In the genomic region with DNA sequence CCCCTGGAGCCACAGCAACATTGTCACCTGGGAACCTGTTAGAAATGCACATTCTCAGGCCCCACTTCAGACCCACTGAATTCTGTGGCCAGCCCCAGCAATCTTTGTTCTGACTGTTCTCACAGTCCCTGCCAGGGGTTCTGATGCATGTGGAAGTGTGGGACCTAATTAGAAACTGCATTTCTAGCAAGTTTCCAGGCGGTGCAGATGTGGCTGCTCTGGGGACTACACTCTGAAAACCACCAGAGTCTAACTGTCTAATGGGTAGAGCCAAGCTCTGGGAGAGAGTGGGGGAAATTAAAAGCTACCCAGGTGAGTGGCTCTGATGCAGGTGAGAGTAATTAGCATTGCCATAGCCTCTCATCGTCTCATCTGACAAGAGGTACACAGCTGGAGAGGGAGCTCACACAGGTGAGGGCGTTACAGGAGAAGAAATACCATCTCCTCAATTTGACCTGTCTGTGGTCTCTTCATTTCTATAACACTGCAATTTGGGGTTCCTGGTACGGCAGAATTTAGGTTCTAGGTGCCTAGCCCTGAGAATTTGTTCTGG, we compare ENCODE assay signal across 20 cellular contexts.
"Had no signal": no experiment of that assay in that cellular context is flagged by ENCODE, and none has a peak within 500 bp of the region (broad histone marks: within the 10 kb centered on the region; RNA-seq: fewer than 3 reads in every experiment).

No MANE protein-coding gene starts in this region.

- H3K4me1 ChIP-seq: colonic mucosa, suprapubic skin, uterus had no signal

- H3K4me3 ChIP-seq: colonic mucosa, lower lobe of right lung, suprapubic skin, transverse colon, uterus had no signal

- H3K4me3 Mint-ChIP-seq: natural killer cell treated with Interleukin-12 subunit alpha and Interleukin-12 subunit beta and Interleukin-15 and Interleukin-18, amount 100 ng/mL, for 72 hours had no signal

- H3K9me3 Mint-ChIP-seq: natural killer cell treated with Interleukin-12 subunit alpha and Interleukin-12 subunit beta and Interleukin-15 and Interleukin-18, amount 100 ng/mL, for 72 hours had no signal

- H3K27me3 ChIP-seq: brain microvascular endothelial cell, colonic mucosa, suprapubic skin, transverse colon, uterus had no signal

- DNase-seq: activated CD4-positive, alpha-beta T cell treated with anti-CD3 and anti-CD28 coated beads, Interleukin-2, amount 50 U/mL, for 1 hour; activated CD8-positive, alpha-beta memory T cell treated with anti-CD3 and anti-CD28 coated beads for 24 hours; activated CD8-positive, alpha-beta memory T cell treated with anti-CD3 and anti-CD28 coated beads, Interleukin-2, amount 50 U/mL, for 48 hours; activated effector memory CD4-positive, alpha-beta T cell treated with anti-CD3 and anti-CD28 coated beads, Interleukin-2, amount 50 U/mL, for 16 hours; activated naive CD4-positive, alpha-beta T cell treated with anti-CD3 and anti-CD28 coated beads, Interleukin-2, amount 50 U/mL, for 16 hours; activated T-cell treated with anti-CD3 and anti-CD28 coated beads, Interleukin-2, amount 50 U/mL, for 48 hours; aorta; brain microvascular endothelial cell; central memory CD4-positive, alpha-beta T cell; colonic mucosa; foreskin melanocyte; hypothalamus; lower lobe of right lung; stimulated activated naive CD8-positive, alpha-beta T cell treated with anti-CD3 and anti-CD28 coated beads, Interleukin-15, Interleukin-2, amounts not matched to agents 100 U/mL and 50 U/mL, for 24 hours; T-helper 9 cell; transverse colon; uterus had no signal

- ATAC-seq: activated CD4-positive, CD25-positive, alpha-beta regulatory T cell treated with anti-CD3 and anti-CD28 coated beads, Interleukin-2, amount 50 U/mL, for 24 hours; lower lobe of right lung; natural killer cell treated with Interleukin-12 subunit alpha and Interleukin-12 subunit beta and Interleukin-15 and Interleukin-18, amount 100 ng/mL, for 72 hours; stimulated activated naive CD8-positive, alpha-beta T cell treated with anti-CD3 and anti-CD28 coated beads, Interleukin-15, Interleukin-2, amounts not matched to agents 100 U/mL and 50 U/mL, for 24 hours had no signal

- H3K36me3 Mint-ChIP-seq: natural killer cell treated with Interleukin-12 subunit alpha and Interleukin-12 subunit beta and Interleukin-15 and Interleukin-18, amount 100 ng/mL, for 72 hours had no signal

- H3K36me3 ChIP-seq: brain microvascular endothelial cell, colonic mucosa, lower lobe of right lung, suprapubic skin, transverse colon, uterus had no signal

- H3K9me3 ChIP-seq: colonic mucosa, lower lobe of right lung, suprapubic skin, transverse colon, uterus had no signal

- H3K27ac ChIP-seq: brain microvascular endothelial cell, colonic mucosa, lower lobe of right lung, suprapubic skin, transverse colon, uterus had no signal
